ENCODE assay signal across 1 cellular context in genomic region chr19:7869910-7870511, GRCh38.
TF ChIP-seq lines count a peak whose summit lies in the region.

No MANE protein-coding gene starts in this region.

TF ChIP-seq in endothelial cell of umbilical vein, 7 proteins besides CTCF, POLR2A, EP300 and RAD21:
- TF ChIP-seq FOS (IDR thresholded peaks at IDR 0.05; ENCODE audit: borderline replicate concordance, insufficient read depth, low read length) (no peak), POLR2AphosphoS5 (IDR thresholded peaks at IDR 0.05; ENCODE audit: insufficient read depth, low read depth, low read length) (no peak), MYC (IDR thresholded peaks at IDR 0.05; ENCODE audit: low read depth, low read length) (no peak), GATA2 (IDR thresholded peaks at IDR 0.05; ENCODE audit: insufficient read depth, insufficient read length, low read depth, low read length) (no peak), EZH2 (IDR thresholded peaks at IDR 0.05; ENCODE audit: borderline replicate concordance, low read depth, low read length, severe bottlenecking) (no peak), MAX (IDR thresholded peaks at IDR 0.05; ENCODE audit: insufficient read depth, insufficient read length) (no peak), JUN (IDR thresholded peaks at IDR 0.05; ENCODE audit: borderline replicate concordance, insufficient read depth, insufficient read length, low read depth) (no peak)
